In the genomic region with DNA sequence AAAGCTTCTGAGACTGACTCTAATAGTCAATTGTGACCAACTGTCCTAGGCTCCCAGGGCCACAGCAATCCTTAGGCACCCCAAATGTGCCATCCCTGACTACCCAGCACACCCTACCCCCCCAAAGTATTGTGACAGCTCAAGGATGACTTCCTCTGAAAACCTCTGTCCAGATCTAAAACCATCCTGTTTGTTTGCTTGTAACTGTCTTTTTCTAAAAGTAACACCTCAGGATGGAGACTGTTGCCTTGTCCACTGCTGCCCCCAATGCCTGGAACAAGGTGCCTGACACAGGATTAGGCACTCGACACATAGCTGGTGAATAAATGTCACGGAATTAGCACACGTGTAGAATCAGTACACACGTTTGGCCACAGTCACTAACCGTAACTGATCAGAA, we compare ENCODE assay signal across 8 cellular contexts. TPM values are rescaled to one million over a fixed set of nuclear protein-coding genes. Genes with fewer than 3 reads are reported as not detected.
DNase-seq lines count a peak whose midpoint lies in the region; ATAC-seq, FAIRE-seq and TF ChIP-seq lines count a peak whose summit lies in the region.
"Not testable (repeated sequence)": the region's sequence is repeated elsewhere in the genome, so short reads cannot be mapped to it uniquely, and the experiment has no call there.

No MANE protein-coding gene starts in this region.

- not testable (repeated sequence) for H3K23ac ChIP-seq in trophoblast cell (ENCODE audit: low read length)

- not testable (repeated sequence) for H2AK5ac ChIP-seq in trophoblast cell (ENCODE audit: low read length)

- TF ChIP-seq POLR2A in HepG2 (IDR thresholded peaks at IDR 0.05; ENCODE audit: insufficient read depth in 1 of 2, low read depth in 2 of 2, low read length in 2 of 2); transverse colon (IDR thresholded peaks at IDR 0.05): not testable (repeated sequence)

- not testable (repeated sequence) for H3K9me3 ChIP-seq in CD8-positive, alpha-beta memory T cell (ENCODE audit: low read length); MM.1S (replicated peaks; ENCODE audit: insufficient read depth, low read length); HepG2 (ENCODE audit: low read length); trophoblast cell (ENCODE audit: insufficient read depth, low read depth, low read length); transverse colon

- peak overlapping the region; percentile 62 for H3K4me3 ChIP-seq in CD8-positive, alpha-beta memory T cell (ENCODE audit: low read length)
- peak overlapping the region; percentile 49 for H3K4me3 ChIP-seq in MM.1S (ENCODE audit: low read length)
- H3K4me3 ChIP-seq in HepG2 (replicated peaks in 1 of 3; ENCODE audit: insufficient read depth in 1 of 3, low read depth in 2 of 3, low read length in 3 of 3); trophoblast cell (ENCODE audit: low read depth, low read length); transverse colon: not testable (repeated sequence)

- not testable (repeated sequence) for H3K27me3 Mint-ChIP-seq in CD8-positive, alpha-beta memory T cell; WTC11 (ENCODE audit: low read depth); activated naive CD4-positive, alpha-beta T cell treated with anti-CD3 and anti-CD28 coated beads, Interleukin-2, amount 50 U/mL, for 24 hours; effector memory CD8-positive, alpha-beta T cell

- not testable (repeated sequence) for TF ChIP-seq RAD21 in HepG2 (CRISPR knock-in tag; IDR thresholded peaks at IDR 0.05)

- not testable (repeated sequence) for FAIRE-seq in HepG2 (lab: Jason Lieb, UNC)

- not testable (repeated sequence) for H3K79me1 ChIP-seq in trophoblast cell (ENCODE audit: low read length)

- not testable (repeated sequence) for H4K91ac ChIP-seq in trophoblast cell (ENCODE audit: low read depth, low read length)

- H3K36me3 ChIP-seq in CD8-positive, alpha-beta memory T cell (ENCODE audit: insufficient read depth, low read length): peaks cover 13% of the 10 kb centered on the region
- H3K36me3 ChIP-seq in MM.1S (replicated peaks; ENCODE audit: insufficient read depth, low read length): peaks cover 14% of the 10 kb centered on the region
- H3K36me3 ChIP-seq in HepG2 (replicated peaks in 1 of 2; ENCODE audit: control insufficient read depth in 1 of 2, insufficient read depth in 2 of 2, low read length in 2 of 2): peaks cover 18 to 21% of the 10 kb centered on the region in 2 experiments
- peaks cover 15 to 18% of the 10 kb centered on the region in 2 experiments for H3K36me3 ChIP-seq in trophoblast cell (ENCODE audit: control insufficient read depth in 1 of 2, insufficient read depth in 2 of 2, low read length in 2 of 2)
- H3K36me3 ChIP-seq in transverse colon: peaks cover 0 to 17% (median 9%) of the 10 kb centered on the region in 4 donors

- not testable (repeated sequence) for H4K20me1 ChIP-seq in MM.1S (ENCODE audit: insufficient read depth, low read length); HepG2 (ENCODE audit: insufficient read depth, low read length)

- peaks cover 99% of the 10 kb centered on the region for H3K79me2 ChIP-seq in MM.1S (ENCODE audit: low read length)
- peaks cover 96% of the 10 kb centered on the region for H3K79me2 ChIP-seq in HepG2 (ENCODE audit: insufficient read depth, low read length)
- H3K79me2 ChIP-seq in trophoblast cell (ENCODE audit: control insufficient read depth, insufficient read depth, low read length, poor library complexity): peaks cover 22% of the 10 kb centered on the region

- H3K27ac Mint-ChIP-seq in CD8-positive, alpha-beta memory T cell: peak overlapping the region; percentile 90 to 97 (median 94)
- H3K27ac Mint-ChIP-seq in WTC11: peak overlapping the region; percentile 96
- peak overlapping the region; percentile 97 for H3K27ac Mint-ChIP-seq in activated naive CD4-positive, alpha-beta T cell treated with anti-CD3 and anti-CD28 coated beads, Interleukin-2, amount 50 U/mL, for 24 hours
- H3K27ac Mint-ChIP-seq in effector memory CD8-positive, alpha-beta T cell: peak overlapping the region; percentile 89 to 92

- H2BK120ac ChIP-seq in trophoblast cell (ENCODE audit: insufficient read depth, low read length, poor library complexity): not testable (repeated sequence)

- H3K18ac ChIP-seq in trophoblast cell (ENCODE audit: low read length): not testable (repeated sequence)

- H3K36me3 Mint-ChIP-seq in CD8-positive, alpha-beta memory T cell: peaks cover 10 to 19% (median 15%) of the 10 kb centered on the region in 3 donors
- H3K36me3 Mint-ChIP-seq in WTC11: peaks cover 20% of the 10 kb centered on the region
- not testable (repeated sequence) for H3K36me3 Mint-ChIP-seq in activated naive CD4-positive, alpha-beta T cell treated with anti-CD3 and anti-CD28 coated beads, Interleukin-2, amount 50 U/mL, for 24 hours
- H3K36me3 Mint-ChIP-seq in effector memory CD8-positive, alpha-beta T cell (ENCODE audit: insufficient read depth): peaks cover 30% of the 10 kb centered on the region

- not testable (repeated sequence) for H4K8ac ChIP-seq in trophoblast cell (ENCODE audit: low read depth, low read length)

- H3K4me2 ChIP-seq in MM.1S (ENCODE audit: low read depth, low read length) (peak overlapping the region; percentile 84; the same call in 1 of the 2 replicates), HepG2 (ENCODE audit: low read depth, low read length) (peak overlapping the region; percentile 42)
- not testable (repeated sequence) for H3K4me2 ChIP-seq in trophoblast cell (ENCODE audit: low read length)

- not testable (repeated sequence) for H3K9me2 ChIP-seq in MM.1S (replicated peaks; ENCODE audit: insufficient read depth, low read length)

- TF ChIP-seq EP300 in HepG2 (IDR thresholded peaks at IDR 0.05; ENCODE audit: low read depth in 2 of 2, low read length in 2 of 2); HepG2 (CRISPR knock-in tag; IDR thresholded peaks at IDR 0.05; ENCODE audit: borderline replicate concordance); transverse colon (IDR thresholded peaks at IDR 0.05; ENCODE audit: low read depth): not testable (repeated sequence)

- peak overlapping the region; percentile 81 to 96 (median 88) for H3K4me3 Mint-ChIP-seq in CD8-positive, alpha-beta memory T cell
- H3K4me3 Mint-ChIP-seq in WTC11: peak overlapping the region; percentile 16
- peak overlapping the region; percentile 89 for H3K4me3 Mint-ChIP-seq in activated naive CD4-positive, alpha-beta T cell treated with anti-CD3 and anti-CD28 coated beads, Interleukin-2, amount 50 U/mL, for 24 hours
- H3K4me3 Mint-ChIP-seq in effector memory CD8-positive, alpha-beta T cell: peak overlapping the region; percentile 81 to 90

- intact Hi-C loops in HepG2 (cut with micrococcal nuclease; ENCODE audit: unreplicated experiment); transverse colon (cut with DNase I; ENCODE audit: low total_unique reads): not testable (repeated sequence)

- H3K9ac ChIP-seq in MM.1S (ENCODE audit: low read length): peak overlapping the region; percentile 85; the same call in 1 of the 2 replicates
- not testable (repeated sequence) for H3K9ac ChIP-seq in HepG2 (ENCODE audit: insufficient read depth, low read depth, low read length); trophoblast cell (ENCODE audit: low read length)

- peaks cover 38% of the 10 kb centered on the region for H3F3A ChIP-seq in MM.1S (ENCODE audit: insufficient read depth, low read length)

- in situ Hi-C loops in HepG2 (cut with HindIII; ENCODE audit: extremely low pct_ligation_motif_present, low pct_unique_long_range_greater_than_20kb): not testable (repeated sequence)
- in situ Hi-C loops in transverse colon (cut with MboI; ENCODE audit: low pct_ligation_motif_present in 1 of 4, low pct_unique_long_range_greater_than_20kb in 1 of 4, low sequenced_read_pairs in 3 of 4): loop anchor here in 1 of 4 donors (25.0 kb wide), 2 partner anchors 251 to 326 kb away; no protein-coding TSS in a partner anchor

- not testable (repeated sequence) for H2BK12ac ChIP-seq in trophoblast cell (ENCODE audit: low read length)

- H2AFZ ChIP-seq in MM.1S (ENCODE audit: low read length); HepG2 (ENCODE audit: low read length); trophoblast cell (ENCODE audit: insufficient read depth, low read length, poor library complexity): not testable (repeated sequence)

- not testable (repeated sequence) for H3K27me3 ChIP-seq in CD8-positive, alpha-beta memory T cell (ENCODE audit: insufficient read depth, low read length, poor library complexity, severe bottlenecking); MM.1S (replicated peaks; ENCODE audit: insufficient read depth, low read length); HepG2 (ENCODE audit: control insufficient read depth in 1 of 2, insufficient read depth in 2 of 2, low read length in 2 of 2); trophoblast cell (ENCODE audit: insufficient read depth, low read length); transverse colon

- H4K12ac ChIP-seq in trophoblast cell (ENCODE audit: low read depth, low read length): not testable (repeated sequence)

- H3K27ac ChIP-seq in CD8-positive, alpha-beta memory T cell (ENCODE audit: low read depth, low read length): peak overlapping the region; percentile 25
- H3K27ac ChIP-seq in MM.1S (ENCODE audit: low read length): peak overlapping the region; percentile 92
- not testable (repeated sequence) for H3K27ac ChIP-seq in HepG2 (ENCODE audit: extremely low read length, insufficient read depth, low read length); trophoblast cell (ENCODE audit: low read depth, low read length)
- peak overlapping the region; percentile 71 to 91 (median 78) for H3K27ac ChIP-seq in transverse colon

- not testable (repeated sequence) for ATAC-seq in WTC11; effector memory CD8-positive, alpha-beta T cell (replicated peaks); HepG2

- CTCF ChIA-PET in CD8-positive, alpha-beta memory T cell (lab: Charles Lee): interaction anchor here (0.9 to 1.1 kb wide), 2 partner anchors 326 to 355 kb away, joined by 3 to 4 read pairs; no protein-coding TSS in a partner anchor
- CTCF ChIA-PET in WTC11 (lab: Charles Lee); HepG2 (lab: Yijun Ruan, JAX; ENCODE audit: low intra/inter-chr PET ratio, low total read pairs): not testable (repeated sequence)

- POLR2A ChIA-PET in CD8-positive, alpha-beta memory T cell (lab: Charles Lee): interaction anchor here (0.5 to 0.6 kb wide), 2 partner anchors 16 to 365 kb away, joined by 3 to 9 read pairs; no protein-coding TSS in a partner anchor
- POLR2A ChIA-PET in WTC11 (lab: Charles Lee): not testable (repeated sequence)
- POLR2A ChIA-PET in HepG2 (lab: Yijun Ruan, JAX): interaction anchor here (0.6 to 1.3 kb wide), 3 partner anchors 9 to 215 kb away, joined by 3 read pairs; no protein-coding TSS in a partner anchor

- peak overlapping the region; percentile 91 for H3K4ac ChIP-seq in trophoblast cell (ENCODE audit: low read depth, low read length)

- H2BK5ac ChIP-seq in trophoblast cell (ENCODE audit: low read depth, low read length, poor library complexity): not testable (repeated sequence)

- not testable (repeated sequence) for TF ChIP-seq CTCF in MM.1S (IDR thresholded peaks at IDR 0.05; ENCODE audit: low read length); WTC11 (IDR thresholded peaks at IDR 0.05)
- peak; percentile 27 for TF ChIP-seq CTCF in HepG2 (CRISPR knock-in tag; IDR thresholded peaks at IDR 0.05)
- peak in 1 of 5 experiments; percentile 16 for TF ChIP-seq CTCF in transverse colon (IDR thresholded peaks at IDR 0.05)

- not testable (repeated sequence) for DNase-seq in CD8-positive, alpha-beta memory T cell; WTC11 (ENCODE audit: low spot score); effector memory CD8-positive, alpha-beta T cell; HepG2 (ENCODE audit: low spot score); trophoblast cell
- peak; percentile 16 for DNase-seq in MM.1S
- DNase-seq in transverse colon: peak; percentile 6

- BruUV-seq in HepG2 (replicated peaks; lab: Mats Ljungman, UMichigan): not testable (repeated sequence)

- not testable (repeated sequence) for H3K9me3 Mint-ChIP-seq in CD8-positive, alpha-beta memory T cell; WTC11; activated naive CD4-positive, alpha-beta T cell treated with anti-CD3 and anti-CD28 coated beads, Interleukin-2, amount 50 U/mL, for 24 hours; effector memory CD8-positive, alpha-beta T cell

- 92% methylated on average over 5 of the region's 5 CpGs for WGBS in HepG2 (ENCODE audit: low lambda C conversion rate)
- WGBS in trophoblast cell (ENCODE audit: extremely low coverage, insufficient coverage, insufficient read length): no CpG with 5 or more reads among the region's 5 CpGs
- WGBS in transverse colon (ENCODE audit: low coverage in 1 of 2), 2 donors: 58 to 69% methylated on average over 5 of the region's 5 CpGs

- H3K4me1 ChIP-seq in CD8-positive, alpha-beta memory T cell (ENCODE audit: insufficient read depth, low read length): peaks cover 62% of the 10 kb centered on the region
- not testable (repeated sequence) for H3K4me1 ChIP-seq in MM.1S (ENCODE audit: low read length); trophoblast cell (ENCODE audit: control insufficient read depth in 1 of 2, insufficient read depth in 2 of 2, low read length in 2 of 2)
- peaks cover 95% of the 10 kb centered on the region for H3K4me1 ChIP-seq in HepG2 (ENCODE audit: insufficient read depth, low read length)
- peaks cover 24 to 92% (median 57%) of the 10 kb centered on the region in 4 donors for H3K4me1 ChIP-seq in transverse colon

- not testable (repeated sequence) for H3K14ac ChIP-seq in trophoblast cell (ENCODE audit: low read length)

- H3K4me1 Mint-ChIP-seq in CD8-positive, alpha-beta memory T cell: peaks cover 72 to 87% (median 79%) of the 10 kb centered on the region in 3 donors
- H3K4me1 Mint-ChIP-seq in WTC11: peaks cover 82% of the 10 kb centered on the region
- peaks cover 84% of the 10 kb centered on the region for H3K4me1 Mint-ChIP-seq in activated naive CD4-positive, alpha-beta T cell treated with anti-CD3 and anti-CD28 coated beads, Interleukin-2, amount 50 U/mL, for 24 hours
- peaks cover 35 to 53% of the 10 kb centered on the region in 2 donors for H3K4me1 Mint-ChIP-seq in effector memory CD8-positive, alpha-beta T cell (ENCODE audit: low read depth in 2 of 2)

RNA-seq across cellular contexts. Expression of a gene that starts 7.7 kb away (rescaled TPM):
- total RNA-seq in CD8-positive, alpha-beta memory T cell: 10 to 100 TPM; 52.5 to 54.3 TPM
- 24.0 TPM for polyA plus RNA-seq in CD8-positive, alpha-beta memory T cell
- total RNA-seq in WTC11 (2021) (75.6 to 84.0 TPM (median 77.7 TPM) in 3 replicates), HepG2 (2016; rRNA removed; fragmentation: Illumina TruSeq; extraction: Trizol) (29.8 and 65.0 TPM in 2 replicates), transverse colon (10 to 100 TPM; 28.9 to 82.6 (median 46.0) TPM)
- total RNA-seq in HepG2 (2016; cell fraction: cytosol; rRNA removed; fragmentation: Illumina TruSeq; extraction: Trizol; ENCODE audit: low read depth): 3.8 and 3.9 TPM in 2 replicates
- 30.1 and 52.5 TPM in 2 replicates for total RNA-seq in HepG2 (2016; cell fraction: insoluble cytoplasmic fraction; rRNA removed; fragmentation: Illumina TruSeq; extraction: Trizol)
- total RNA-seq in HepG2 (2016; cell fraction: membrane; rRNA removed; fragmentation: Illumina TruSeq; extraction: Trizol): 17.5 and 18.9 TPM in 2 replicates
- 46.4 and 49.3 TPM in 2 replicates for total RNA-seq in HepG2 (2016; cell fraction: nucleus; rRNA removed; fragmentation: Illumina TruSeq; extraction: Trizol)
- polyA plus RNA-seq in HepG2 (2011; rRNA removed): 22.3 and 23.7 TPM in 2 replicates
- polyA plus RNA-seq in HepG2 (2011; cell fraction: cytosol; rRNA removed): 16.1 and 20.6 TPM in 2 replicates
- 28.1 and 34.2 TPM in 2 replicates for polyA plus RNA-seq in HepG2 (2011; cell fraction: nucleus; rRNA removed)
- 30.6 and 41.2 TPM in 2 replicates for polyA plus RNA-seq in HepG2 (2012)
- polyA plus RNA-seq in HepG2 (2016; cell fraction: cytosol; fragmentation: Illumina TruSeq; extraction: Trizol; ENCODE audit: low read depth): 0.85 and 1.1 TPM in 2 replicates
- polyA plus RNA-seq in HepG2 (2016; cell fraction: insoluble cytoplasmic fraction; fragmentation: Illumina TruSeq; extraction: Trizol; ENCODE audit: low read depth): 50.4 and 54.5 TPM in 2 replicates
- polyA plus RNA-seq in HepG2 (2016; cell fraction: membrane; fragmentation: Illumina TruSeq; extraction: Trizol; ENCODE audit: low read depth): 5.7 and 6.3 TPM in 2 replicates
- polyA plus RNA-seq in HepG2 (2016; cell fraction: nucleus; fragmentation: Illumina TruSeq; extraction: Trizol; ENCODE audit: insufficient read depth, low read depth): 66.7 and 71.5 TPM in 2 replicates
- polyA minus RNA-seq in HepG2 (2011; rRNA and poly(A)+ RNA removed; ENCODE audit: low replicate concordance): 13.5 and 82.3 TPM in 2 replicates
- polyA minus RNA-seq in HepG2 (2011; cell fraction: cytosol; rRNA and poly(A)+ RNA removed): 62.7 and 65.9 TPM in 2 replicates
- polyA minus RNA-seq in HepG2 (2011; cell fraction: nucleus; rRNA and poly(A)+ RNA removed): 63.2 and 86.3 TPM in 2 replicates
- polyA plus RNA-seq in trophoblast cell (2013): 45.3 and 46.1 TPM in 2 replicates

Comparison
In these comparisons a context has a peak if more than half of its experiments do, and no peak if none do; other contexts are left out.
1. H3K4me3 Mint-ChIP-seq: peak in every context shown above with its lines; median percentile 89 in activated naive CD4-positive, alpha-beta T cell treated with anti-CD3 and anti-CD28 coated beads, Interleukin-2, amount 50 U/mL, for 24 hours; 88 in CD8-positive, alpha-beta memory T cell; 86 in effector memory CD8-positive, alpha-beta T cell; 16 in WTC11.